ENCODE assay signal across 8 cellular contexts in the genomic region with DNA sequence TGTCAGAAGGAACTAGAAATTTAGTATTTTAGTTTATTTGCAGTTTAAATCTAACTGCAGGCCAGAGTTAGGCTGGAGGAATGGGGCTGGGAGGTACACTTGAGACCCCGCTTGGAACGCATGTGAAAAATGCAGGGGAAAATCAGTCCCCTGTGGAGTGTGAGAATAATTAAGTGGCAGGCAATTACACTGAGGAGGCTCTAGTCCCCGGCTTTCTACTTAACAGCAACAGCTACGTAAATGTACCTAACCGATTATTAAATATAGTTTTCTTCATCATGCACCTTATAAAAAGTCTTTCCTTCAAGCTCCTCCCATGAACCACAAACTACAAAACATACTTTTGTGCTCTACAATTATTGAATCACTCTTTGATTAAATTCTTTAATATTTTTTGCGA. TPM values are rescaled to one million over a fixed set of nuclear protein-coding genes. Genes with fewer than 3 reads are reported as not detected.
DNase-seq lines count a peak whose midpoint lies in the region; ATAC-seq and TF ChIP-seq lines count a peak whose summit lies in the region.

No MANE protein-coding gene starts in this region.

- H3K36me3 ChIP-seq in NT2/D1 (ENCODE audit: insufficient read depth, insufficient read length, low read length) (peaks cover 17% of the 10 kb centered on the region), mucosa of descending colon (ENCODE audit: low read depth) (no peaks in the 10 kb centered on the region)

- DNase-seq in NCI-H2081 (lab: John Stamatoyannopoulos, UW): peak; percentile 17 to 36
- no peak for DNase-seq in NCI-H2081 treated with DMSO at 0.1 percent for 48 hours (lab: John Stamatoyannopoulos, UW)
- peak; percentile 16 for DNase-seq in NT2/D1 (ENCODE audit: low read depth, low spot score)
- DNase-seq in dorsolateral prefrontal cortex: no peak
- no peak for DNase-seq in mucosa of descending colon

- intact Hi-C loops in dorsolateral prefrontal cortex (cut with DNase I): loop anchor here in 1 of 2 donors (2.0 kb wide), 1 partner anchor 68 kb away; a partner anchor contains a TSS
- intact Hi-C loops in mucosa of descending colon (cut with DNase I, micrococcal nuclease): no loop called here

- no peaks in the 10 kb centered on the region for H3K27me3 ChIP-seq in NT2/D1 (ENCODE audit: insufficient read depth, insufficient read length)
- H3K27me3 ChIP-seq in dorsolateral prefrontal cortex: no peaks in the 10 kb centered on the region

- ATAC-seq in mucosa of descending colon (peak; percentile 4), esophagus mucosa (no peak), HG02763 (IDR thresholded peaks at IDR 0.05; ENCODE audit: unreplicated experiment) (no peak), GM18868 (IDR thresholded peaks at IDR 0.05; ENCODE audit: unreplicated experiment) (no peak)

- H3K4me3 ChIP-seq in NT2/D1 (ENCODE audit: insufficient read length, low read depth) (peak overlapping the region; percentile 99), dorsolateral prefrontal cortex (peak overlapping the region; percentile 62 to 95 (median 84)), mucosa of descending colon (peak overlapping the region; percentile 68)

- TF ChIP-seq CTCF in dorsolateral prefrontal cortex (IDR thresholded peaks at IDR 0.05 in 54 of 56, conservative IDR thresholded peaks at IDR 0.05 in 2 of 56; ENCODE audit: low read depth in 1 of 56, partially characterized antibody in 56 of 56) (no peak), mucosa of descending colon (IDR thresholded peaks at IDR 0.05) (no peak)

- H3K4me1 ChIP-seq in NT2/D1 (ENCODE audit: insufficient read depth, insufficient read length) (no peaks in the 10 kb centered on the region), mucosa of descending colon (ENCODE audit: low read depth) (peaks cover 10% of the 10 kb centered on the region)

- peak overlapping the region; percentile 100 for H3K9ac ChIP-seq in NT2/D1 (ENCODE audit: insufficient read length, low read depth)

- peak overlapping the region; percentile 84 to 99 (median 96) for H3K27ac ChIP-seq in dorsolateral prefrontal cortex

- H3K9me3 ChIP-seq in NT2/D1 (ENCODE audit: insufficient read depth, low read length) (peaks cover 16% of the 10 kb centered on the region; the same call in 1 of the 2 replicates), mucosa of descending colon (no peaks in the 10 kb centered on the region)

RNA-seq across cellular contexts. Expression of a gene that starts 0.8 kb away (rescaled TPM):
- total RNA-seq in dorsolateral prefrontal cortex (100 to 1,000 TPM in 5 of 120 experiments, 10 to 100 TPM in 115; 19.1 to 168 (median 46.2) TPM), mucosa of descending colon (10 to 100 TPM in 2 of 3 donors, 1 to 10 TPM in 1; 7.5 to 13.1 (median 12.8) TPM), esophagus mucosa (4.5 TPM)

RNA-seq across cellular contexts. Expression of a gene that starts 30.4 kb away (rescaled TPM):
- total RNA-seq in dorsolateral prefrontal cortex (10 to 100 TPM in 78 of 120 experiments, 1 to 10 TPM in 42; 3.9 to 28.7 (median 11.3) TPM), mucosa of descending colon (1 to 10 TPM; 5.5 to 6.9 (median 6.4) TPM), esophagus mucosa (3.6 TPM)

Comparison
In these comparisons a context has a peak if more than half of its experiments do, and no peak if none do; other contexts are left out.
1. DNase-seq: peak in NCI-H2081 (2 of 2) and NT2/D1 (single experiment); none in NCI-H2081 treated with DMSO at 0.1 percent for 48 hours (single experiment), dorsolateral prefrontal cortex (0 of 10) and mucosa of descending colon (0 of 3).
2. Peak in every context shown above with its lines, with median percentiles within 50 percentile points of each other: H3K4me3 ChIP-seq.